ENCODE assay signal across 8 cellular contexts in genomic region chr3:149967067-149967685, GRCh38. TPM values are rescaled to one million over a fixed set of nuclear protein-coding genes. Genes with fewer than 3 reads are reported as not detected.
A peak's percentile ranks its signal among the peaks of the same experiment; 100 is the strongest.
DNase-seq lines count a peak whose midpoint lies in the region; ATAC-seq, FAIRE-seq and TF ChIP-seq lines count a peak whose summit lies in the region.

No MANE protein-coding gene starts in this region.

- CTCF ChIA-PET in H1 (lab: Charles Lee; ENCODE audit: partially characterized antibody), result interaction anchor here (0.6 to 9.2 kb wide), 27 partner anchors 9 to 737 kb away, joined by 3 to 75 read pairs (median 3); partner anchors contain the start of gene ERICH6

- H3K4ac ChIP-seq in H1 (replicated peaks; ENCODE audit: insufficient read length, low read depth, low read length), result no peak overlapping the region

- peaks cover 18% of the 10 kb centered on the region for H3K4me1 ChIP-seq in CD4-positive, CD25-positive, alpha-beta regulatory T cell (ENCODE audit: control insufficient read depth, insufficient read depth, low read length, poor library complexity, severe bottlenecking)
- H3K4me1 ChIP-seq in H1 (replicated peaks in 1 of 4; ENCODE audit: control insufficient read depth in 3 of 4, insufficient read depth in 4 of 4, low read length in 3 of 4), result peaks cover 0 to 12% (median 3%) of the 10 kb centered on the region in 4 experiments; a peak in 4 of 7 replicates

- no peaks in the 10 kb centered on the region for H3K36me3 ChIP-seq in CD4-positive, CD25-positive, alpha-beta regulatory T cell (ENCODE audit: control insufficient read depth, insufficient read depth, low read length)
- peaks cover 6 to 53% (median 27%) of the 10 kb centered on the region in 4 experiments for H3K36me3 ChIP-seq in H1 (ENCODE audit: control insufficient read depth in 2 of 4, insufficient read depth in 4 of 4, low read length in 3 of 4)

- peaks cover 25% of the 10 kb centered on the region for H3K27me3 Mint-ChIP-seq in CD4-positive, CD25-positive, alpha-beta regulatory T cell
- H3K27me3 Mint-ChIP-seq in neural crest cell (ENCODE audit: low read depth), result peaks cover 6% of the 10 kb centered on the region
- H3K27me3 Mint-ChIP-seq in activated T-cell treated with anti-CD3 and anti-CD28 coated beads, Interleukin-2, amount 50 U/mL, for 4 hours (ENCODE audit: low read depth), result peaks cover 12% of the 10 kb centered on the region

- peaks cover 0 to 4% (median 0%) of the 10 kb centered on the region in 7 donors for H3K9me3 Mint-ChIP-seq in CD4-positive, CD25-positive, alpha-beta regulatory T cell
- no peaks in the 10 kb centered on the region for H3K9me3 Mint-ChIP-seq in neural crest cell
- no peaks in the 10 kb centered on the region for H3K9me3 Mint-ChIP-seq in activated T-cell treated with anti-CD3 and anti-CD28 coated beads, Interleukin-2, amount 50 U/mL, for 4 hours

- no peak overlapping the region for H3K4me3 ChIP-seq in CD4-positive, CD25-positive, alpha-beta regulatory T cell (ENCODE audit: low read depth, low read length)
- H3K4me3 ChIP-seq in H1 (ENCODE audit: extremely low read depth in 1 of 4, insufficient read depth in 2 of 4, low read depth in 3 of 4, low read length in 4 of 4), result peak overlapping the region in 1 of 4 experiments; percentile 92; a peak in 2 of 8 replicates

- H3K14ac ChIP-seq in H1 (ENCODE audit: insufficient read length), result no peak overlapping the region

- H4K91ac ChIP-seq in H1 (replicated peaks; ENCODE audit: insufficient read length, low read length), result no peak overlapping the region

- TF ChIP-seq EP300 in H1 (IDR thresholded peaks at IDR 0.05; ENCODE audit: borderline replicate concordance in 1 of 2, low read depth in 2 of 2, low read length in 2 of 2), result no peak

- no peak overlapping the region for H3K9ac ChIP-seq in H1 (replicated peaks in 1 of 4; ENCODE audit: extremely low read depth in 1 of 4, low read depth in 3 of 4, low read length in 3 of 4)

- POLR2A ChIA-PET in H1 (lab: Charles Lee; ENCODE audit: partially characterized antibody), result interaction anchor here (1.2 to 4.6 kb wide), 6 partner anchors 163 to 283 kb away, joined by 3 to 14 read pairs (median 4); no protein-coding TSS in a partner anchor

- no peaks in the 10 kb centered on the region; the same call in 1 of the 2 replicates for H3K79me1 ChIP-seq in H1 (ENCODE audit: low read depth, low read length)

- H3K4me2 ChIP-seq in H1 (ENCODE audit: insufficient read depth in 1 of 2, low read depth in 2 of 2, low read length in 2 of 2), result peak overlapping the region; percentile 22 to 81; a peak in 2 of 4 replicates

- H2BK12ac ChIP-seq in H1 (ENCODE audit: low read depth, low read length), result no peak overlapping the region

- no peaks in the 10 kb centered on the region for H3K36me3 Mint-ChIP-seq in CD4-positive, CD25-positive, alpha-beta regulatory T cell
- H3K36me3 Mint-ChIP-seq in neural crest cell (ENCODE audit: low read depth), result peaks cover 14% of the 10 kb centered on the region
- H3K36me3 Mint-ChIP-seq in activated T-cell treated with anti-CD3 and anti-CD28 coated beads, Interleukin-2, amount 50 U/mL, for 4 hours (ENCODE audit: insufficient read depth), result no peaks in the 10 kb centered on the region

- peaks cover 6% of the 10 kb centered on the region for H3K27me3 ChIP-seq in CD4-positive, CD25-positive, alpha-beta regulatory T cell (ENCODE audit: control insufficient read depth, insufficient read depth, low read length)
- no peaks in the 10 kb centered on the region for H3K27me3 ChIP-seq in H1 (replicated peaks in 1 of 4; ENCODE audit: control insufficient read depth in 3 of 4, extremely low read depth in 1 of 4, insufficient read depth in 3 of 4, low read length in 3 of 4)

- intact Hi-C loops in cardiac septum (cut with DNase I), result loop anchor here (5.0 to 10.0 kb wide), 2 partner anchors 85 to 578 kb away; partner anchors contain the start of genes EIF2A and SERP1

- no peak overlapping the region for H3K18ac ChIP-seq in H1 (ENCODE audit: extremely low read depth, low read length)

- no peak for TF ChIP-seq POLR2A in H1 (IDR thresholded peaks at IDR 0.05; ENCODE audit: control extremely low read depth in 1 of 2, low read depth in 2 of 2, low read length in 2 of 2)

- peaks cover 10 to 84% of the 10 kb centered on the region in 2 experiments; a peak in 3 of 4 replicates for H3K79me2 ChIP-seq in H1 (ENCODE audit: control insufficient read depth in 1 of 2, insufficient read depth in 2 of 2, low read length in 2 of 2)

- peak in 1 of 2 experiments; percentile 52; a peak in 3 of 4 replicates for TF ChIP-seq RAD21 in H1 (IDR thresholded peaks at IDR 0.05 in 1 of 2, conservative IDR thresholded peaks at IDR 0.05 in 1 of 2; ENCODE audit: low read depth in 2 of 2, low read length in 2 of 2)

- peak in 2 of 3 donors; percentile 55 to 60 for DNase-seq in CD4-positive, CD25-positive, alpha-beta regulatory T cell
- DNase-seq in HS-5 (ENCODE audit: low read depth) (peak; percentile 65), NOMO-1 (lab: John Stamatoyannopoulos, UW; ENCODE audit: unreplicated experiment in 2 of 2) (peak; percentile 32 to 55), H1 (ENCODE audit: low read depth in 1 of 2, low spot score in 2 of 2) (no peak), neural crest cell (ENCODE audit: low read depth, low spot score) (no peak), GDM1 (lab: John Stamatoyannopoulos, UW) (no peak), cardiac septum (ENCODE audit: low spot score) (no peak)
- DNase-seq in activated T-cell treated with anti-CD3 and anti-CD28 coated beads, Interleukin-2, amount 50 U/mL, for 4 hours, result no peak

- H3K23ac ChIP-seq in H1 (ENCODE audit: insufficient read length), result no peak overlapping the region

- no peak overlapping the region for H2BK20ac ChIP-seq in H1 (ENCODE audit: low read length)

- peaks cover 4 to 19% (median 14%) of the 10 kb centered on the region in 4 donors for H3K4me1 Mint-ChIP-seq in CD4-positive, CD25-positive, alpha-beta regulatory T cell
- peaks cover 53% of the 10 kb centered on the region for H3K4me1 Mint-ChIP-seq in neural crest cell
- peaks cover 18% of the 10 kb centered on the region for H3K4me1 Mint-ChIP-seq in activated T-cell treated with anti-CD3 and anti-CD28 coated beads, Interleukin-2, amount 50 U/mL, for 4 hours (ENCODE audit: low read depth)

- no peak overlapping the region for H3K27ac Mint-ChIP-seq in CD4-positive, CD25-positive, alpha-beta regulatory T cell
- no peak overlapping the region for H3K27ac Mint-ChIP-seq in neural crest cell (ENCODE audit: unreplicated experiment)

- H2AK5ac ChIP-seq in H1 (ENCODE audit: low read depth, low read length), result no peak overlapping the region

- H3K23me2 ChIP-seq in H1 (ENCODE audit: low read depth, low read length), result peaks cover 10% of the 10 kb centered on the region

- H2AFZ ChIP-seq in H1 (ENCODE audit: low read length), result no peak overlapping the region

- no peak overlapping the region for H3K27ac ChIP-seq in CD4-positive, CD25-positive, alpha-beta regulatory T cell (ENCODE audit: insufficient read depth, low read length, poor library complexity, severe bottlenecking)
- no peak overlapping the region for H3K27ac ChIP-seq in H1 (ENCODE audit: low read depth, low read length)

- no peak overlapping the region for H2BK15ac ChIP-seq in H1 (ENCODE audit: low read length)

- H2BK120ac ChIP-seq in H1 (replicated peaks; ENCODE audit: low read depth, low read length), result no peak overlapping the region

- H3K4me3 Mint-ChIP-seq in CD4-positive, CD25-positive, alpha-beta regulatory T cell, result peak overlapping the region in 2 of 4 donors; percentile 15 to 83
- H3K4me3 Mint-ChIP-seq in neural crest cell, result peak overlapping the region; percentile 96
- no peak overlapping the region for H3K4me3 Mint-ChIP-seq in activated T-cell treated with anti-CD3 and anti-CD28 coated beads, Interleukin-2, amount 50 U/mL, for 4 hours

- H3K9me3 ChIP-seq in CD4-positive, CD25-positive, alpha-beta regulatory T cell (ENCODE audit: control insufficient read depth in 2 of 2, low read length in 2 of 2), result no peaks in the 10 kb centered on the region
- H3K9me3 ChIP-seq in H1 (ENCODE audit: insufficient read depth in 2 of 2, low read depth in 1 of 2, low read length in 1 of 2), result no peaks in the 10 kb centered on the region

- 48% methylated on average over 9 of the region's 9 CpGs; no CpG with 5 or more reads in 1 of the 2 experiments for WGBS in H1 (ENCODE audit: extremely low coverage in 1 of 2, insufficient coverage in 1 of 2, insufficient read length in 1 of 2, insufficient replicate concordance in 2 of 2, low coverage in 1 of 2, low lambda C conversion rate in 2 of 2, missing lambda C conversion rate in 1 of 2), 2 experiments

- H4K20me1 ChIP-seq in H1 (replicated peaks in 1 of 2; ENCODE audit: control insufficient read depth in 1 of 2, insufficient read depth in 2 of 2, low read length in 2 of 2), result peaks cover 9 to 18% of the 10 kb centered on the region in 2 experiments

- TF ChIP-seq CTCF in H1 (IDR thresholded peaks at IDR 0.05; ENCODE audit: control extremely low read depth in 1 of 3, insufficient read depth in 1 of 3, low read depth in 1 of 3, low read length in 3 of 3) (peak in 2 of 3 experiments; percentile 3 to 26; a peak in 2 of 4 replicates), neural crest cell (conservative IDR thresholded peaks at IDR 0.05) (peak; percentile 80)

- no peak overlapping the region for H4K5ac ChIP-seq in H1 (ENCODE audit: insufficient read length, low read depth, low read length)

- H4K8ac ChIP-seq in H1 (ENCODE audit: extremely low read depth, insufficient read depth, low read length), result no peak overlapping the region

- ATAC-seq in CD4-positive, CD25-positive, alpha-beta regulatory T cell (ENCODE audit: low read depth in 2 of 2), result no peak
- no peak for ATAC-seq in activated T-cell treated with anti-CD3 and anti-CD28 coated beads, Interleukin-2, amount 50 U/mL, for 4 hours

- H3K56ac ChIP-seq in H1 (replicated peaks; ENCODE audit: insufficient read length, low read depth, low read length), result no peak overlapping the region

- no peak overlapping the region for H2BK5ac ChIP-seq in H1 (ENCODE audit: low read depth, low read length)

- no peak for FAIRE-seq in H1 (lab: Jason Lieb, UNC)

TF ChIP-seq in H1, 55 proteins besides CTCF, POLR2A, EP300 and RAD21 (continues in another document):
- no peak for TF ChIP-seq POU5F1 (IDR thresholded peaks at IDR 0.05; ENCODE audit: low read depth, low read length)

RNA-seq across cellular contexts. Expression of gene PFN2, which starts 3.5 kb away (rescaled TPM):
- total RNA-seq in CD4-positive, CD25-positive, alpha-beta regulatory T cell, result 3.3 TPM
- 1 to 10 TPM; 2.2 to 4.1 (median 3.3) TPM for polyA plus RNA-seq in CD4-positive, CD25-positive, alpha-beta regulatory T cell
- total RNA-seq in H1 (2021; fragmentation: NEBNext Ultra II Directional; extraction: Animal tissue kit (Norgen Biotek cat#: 25700)), result 175 and 178 TPM in 2 replicates
- polyA plus RNA-seq in H1 (2011; rRNA removed), result 165 and 311 TPM in 2 replicates
- polyA plus RNA-seq in H1 (2011; cell fraction: cytosol; rRNA removed), result 241 TPM
- 72.0 TPM for polyA plus RNA-seq in H1 (2011; cell fraction: nucleus; rRNA removed)
- polyA plus RNA-seq in H1 (2012, experiment 1 of 2), result 121 to 190 TPM (median 156 TPM) in 4 replicates
- polyA plus RNA-seq in H1 (2012, experiment 2 of 2), result 77.8 TPM
- polyA plus RNA-seq in H1 (2013, experiment 1 of 2), result 93.5 TPM
- polyA plus RNA-seq in H1 (2013, experiment 2 of 2), result 87.9 TPM
- 152 and 194 TPM in 2 replicates for polyA minus RNA-seq in H1 (2011; rRNA and poly(A)+ RNA removed)
- polyA minus RNA-seq in H1 (2011; cell fraction: cytosol; rRNA and poly(A)+ RNA removed), result 100 TPM
- polyA minus RNA-seq in H1 (2011; cell fraction: nucleus; rRNA and poly(A)+ RNA removed), result 223 TPM
- total RNA-seq in neural crest cell (277 and 282 TPM in 2 replicates), cardiac septum (84.8 TPM)
- 1 to 10 TPM; 2.7 to 4.1 (median 4.1) TPM for total RNA-seq in activated T-cell treated with anti-CD3 and anti-CD28 coated beads, Interleukin-2, amount 50 U/mL, for 4 hours

Comparison
In these comparisons a context has a peak if more than half of its experiments do, and no peak if none do; other contexts are left out.
1. DNase-seq: peak in CD4-positive, CD25-positive, alpha-beta regulatory T cell (2 of 3), HS-5 (single experiment) and NOMO-1 (2 of 2); none in H1 (0 of 2), neural crest cell (single experiment), activated T-cell treated with anti-CD3 and anti-CD28 coated beads, Interleukin-2, amount 50 U/mL, for 4 hours (single experiment), GDM1 (single experiment) and cardiac septum (single experiment).
2. RNA of gene PFN2, which starts 3.5 kb away (total RNA-seq): 277 to 282 TPM in neural crest cell, 175 to 178 TPM in H1 and 84.8 TPM in cardiac septum (single experiment); 2.7 to 4.1 TPM in activated T-cell treated with anti-CD3 and anti-CD28 coated beads, Interleukin-2, amount 50 U/mL, for 4 hours and 3.3 TPM in CD4-positive, CD25-positive, alpha-beta regulatory T cell (single experiment); every median in the first group is over 10 times any median in the second.